Comparison of ENCODE assay signal across 25 cellular contexts in the genomic region with DNA sequence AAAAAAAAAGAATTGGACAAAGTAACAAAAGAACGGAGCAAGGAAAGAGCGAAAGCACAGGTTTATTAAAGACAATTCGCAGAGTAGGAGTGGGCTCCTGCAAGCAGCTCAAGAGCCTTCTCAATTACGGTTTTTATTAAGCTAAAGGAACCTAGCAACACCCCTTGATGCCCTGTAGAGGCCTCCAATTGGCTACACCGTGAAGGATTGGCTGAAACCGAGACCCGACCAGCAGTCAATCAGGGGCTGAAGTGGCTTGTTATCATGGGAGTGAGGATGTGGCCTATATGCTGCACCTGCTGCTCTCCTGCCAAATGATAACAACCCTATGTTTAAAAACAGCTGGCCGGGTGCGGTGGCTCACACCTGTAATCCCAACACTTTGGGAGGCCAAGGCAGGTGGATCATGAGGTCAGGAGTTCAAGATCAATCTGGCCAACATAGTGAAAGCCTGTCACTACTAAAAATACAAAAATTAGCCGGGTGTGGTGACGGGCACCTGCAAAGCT. TPM values are rescaled to one million over a fixed set of nuclear protein-coding genes. Genes with fewer than 3 reads are reported as not detected.
"Had no signal": no experiment of that assay in that cellular context is flagged by ENCODE, and none has a peak within 500 bp of the region (broad histone marks: within the 10 kb centered on the region; RNA-seq: fewer than 3 reads in every experiment).

No MANE protein-coding gene starts in this region.

- H3K4me3 ChIP-seq: dorsolateral prefrontal cortex, hepatocyte, sigmoid colon, smooth muscle cell, testis, uterus had no signal

- H3K27me3 Mint-ChIP-seq: activated CD4-positive, alpha-beta T cell treated with anti-CD3 and anti-CD28 coated beads for 36 hours; activated naive CD8-positive, alpha-beta T cell treated with anti-CD3 and anti-CD28 coated beads for 36 hours; effector memory CD8-positive, alpha-beta T cell; progenitor cell of endocrine pancreas; stimulated activated naive B cell treated with anti-CD40 and anti-IgM and Interleukin-4, amounts not matched to agents 10 μg/mL and 1 μg/mL and 100 μg/mL, for 72 hours had no signal

- H3K27ac Mint-ChIP-seq: activated CD4-positive, alpha-beta T cell treated with anti-CD3 and anti-CD28 coated beads for 36 hours; activated naive CD8-positive, alpha-beta T cell treated with anti-CD3 and anti-CD28 coated beads for 36 hours; effector memory CD8-positive, alpha-beta T cell; natural killer cell; progenitor cell of endocrine pancreas; stimulated activated naive B cell treated with anti-CD40 and anti-IgM and Interleukin-4, amounts not matched to agents 10 μg/mL and 1 μg/mL and 100 μg/mL, for 72 hours had no signal

- ATAC-seq: activated CD4-positive, alpha-beta T cell treated with anti-CD3 and anti-CD28 coated beads for 36 hours; effector memory CD8-positive, alpha-beta T cell; esophagus mucosa; natural killer cell; stimulated activated naive B cell treated with anti-CD40 and anti-IgM and Interleukin-4, amounts not matched to agents 10 μg/mL and 1 μg/mL and 100 μg/mL, for 72 hours had no signal

- FAIRE-seq: astrocyte, colon, endothelial cell of umbilical vein had no signal

- H3K9me3 Mint-ChIP-seq: activated naive CD8-positive, alpha-beta T cell treated with anti-CD3 and anti-CD28 coated beads for 36 hours; effector memory CD8-positive, alpha-beta T cell; natural killer cell; stimulated activated naive B cell treated with anti-CD40 and anti-IgM and Interleukin-4, amounts not matched to agents 10 μg/mL and 1 μg/mL and 100 μg/mL, for 72 hours had no signal

- H3K27me3 ChIP-seq: dorsolateral prefrontal cortex, hepatocyte, sigmoid colon, testis, uterus had no signal

- H3K4me1 Mint-ChIP-seq: activated CD4-positive, alpha-beta T cell treated with anti-CD3 and anti-CD28 coated beads for 36 hours; activated naive CD8-positive, alpha-beta T cell treated with anti-CD3 and anti-CD28 coated beads for 36 hours; natural killer cell; stimulated activated naive B cell treated with anti-CD40 and anti-IgM and Interleukin-4, amounts not matched to agents 10 μg/mL and 1 μg/mL and 100 μg/mL, for 72 hours had no signal

- H3K27ac ChIP-seq: dorsolateral prefrontal cortex, hepatocyte, sigmoid colon, testis, uterus had no signal

- H3K36me3 ChIP-seq: sigmoid colon, uterus had no signal

- H3K4me1 ChIP-seq: sigmoid colon, testis, uterus had no signal

- H3K4me3 Mint-ChIP-seq: activated CD4-positive, alpha-beta T cell treated with anti-CD3 and anti-CD28 coated beads for 36 hours; activated naive CD8-positive, alpha-beta T cell treated with anti-CD3 and anti-CD28 coated beads for 36 hours; effector memory CD8-positive, alpha-beta T cell; natural killer cell; stimulated activated naive B cell treated with anti-CD40 and anti-IgM and Interleukin-4, amounts not matched to agents 10 μg/mL and 1 μg/mL and 100 μg/mL, for 72 hours had no signal

- H3K9me3 ChIP-seq: sigmoid colon, testis, uterus had no signal

- DNase-seq: activated CD4-positive, alpha-beta T cell treated with anti-CD3 and anti-CD28 coated beads for 36 hours; activated CD4-positive, alpha-beta T cell treated with anti-CD3 and anti-CD28 coated beads, Interleukin-2, amount 50 U/mL, for 48 hours; activated naive CD4-positive, alpha-beta T cell treated with Interleukin-2 at 50 U/mL for 16 hours; activated naive CD8-positive, alpha-beta T cell treated with anti-CD3 and anti-CD28 coated beads for 36 hours; activated T-cell treated with anti-CD3 and anti-CD28 coated beads, Interleukin-2, amount 50 U/mL, for 48 hours; central memory CD4-positive, alpha-beta T cell; dorsolateral prefrontal cortex; effector memory CD8-positive, alpha-beta T cell; foreskin melanocyte; midbrain; natural killer cell; retina; sigmoid colon; stimulated activated CD4-positive, alpha-beta T cell treated with anti-CD3 and anti-CD28 coated beads, Interleukin-15, amount 100 ng/mL, for 24 hours; stimulated activated naive B cell treated with anti-CD40 and anti-IgM and Interleukin-4, amounts not matched to agents 10 μg/mL and 1 μg/mL and 100 μg/mL, for 72 hours; testis; trophoblast cell; uterus had no signal

- H3K36me3 Mint-ChIP-seq: natural killer cell had no signal

RNA-seq across cellular contexts. Expression of a gene that starts 20.4 kb away (rescaled TPM):
- total RNA-seq: endothelial cell of umbilical vein had no signal
- polyA plus RNA-seq: endothelial cell of umbilical vein had no signal
